In genomic region chr12:24730461-24730896, GRCh38 we compare ENCODE assay signal across 12 cellular contexts.
DNase-seq lines count a peak whose midpoint lies in the region; ATAC-seq lines count a peak whose summit lies in the region.
"Had no signal": no experiment of that assay in that cellular context is flagged by ENCODE, and none has a peak within 500 bp of the region (broad histone marks: within the 10 kb centered on the region; RNA-seq: fewer than 3 reads in every experiment).

No MANE protein-coding gene starts in this region.

- ATAC-seq in GM21786 (IDR thresholded peaks at IDR 0.05; ENCODE audit: unreplicated experiment) (peak; percentile 35), HG03432 (IDR thresholded peaks at IDR 0.05; ENCODE audit: unreplicated experiment) (peak; percentile 68), HG03108 (IDR thresholded peaks at IDR 0.05; ENCODE audit: unreplicated experiment) (no peak)
- peak; percentile 65 for ATAC-seq in stimulated activated naive CD8-positive, alpha-beta T cell treated with anti-CD3 and anti-CD28 coated beads, Interleukin-15, amount 100 ng/mL, for 72 hours
- ATAC-seq: GM23338 had no signal

- H3K9me3 Mint-ChIP-seq in stimulated activated naive CD8-positive, alpha-beta T cell treated with anti-CD3 and anti-CD28 coated beads, Interleukin-15, amount 100 ng/mL, for 72 hours, result peaks cover 0 to 3% of the 10 kb centered on the region in 2 donors
- H3K9me3 Mint-ChIP-seq: GM23338 had no signal

- peaks cover 10% of the 10 kb centered on the region for H3K27me3 Mint-ChIP-seq in stimulated activated naive CD8-positive, alpha-beta T cell treated with anti-CD3 and anti-CD28 coated beads, Interleukin-15, amount 100 ng/mL, for 72 hours

- peak; percentile 26 for DNase-seq in stimulated activated CD4-positive, alpha-beta T cell treated with anti-CD3 and anti-CD28 coated beads, Interleukin-1b, Interleukin-23, amount 100 ng/mL, for 48 hours
- DNase-seq in stimulated activated CD4-positive, alpha-beta T cell treated with anti-CD3 and anti-CD28 coated beads, Interleukin-4, amount 100 ng/mL, for 24 hours, result no peak
- no peak for DNase-seq in stimulated activated naive CD8-positive, alpha-beta T cell treated with anti-CD3 and anti-CD28 coated beads, Interleukin-15, amount 100 ng/mL, for 72 hours
- no peak for DNase-seq in HUDEP-2 (lab: John Stamatoyannopoulos, UW; ENCODE audit: unreplicated experiment in 76 of 76)
- DNase-seq in SIG-M5 (lab: John Stamatoyannopoulos, UW), result no peak
- DNase-seq: glutamatergic neuron; NCI-H2171; stimulated activated CD4-positive, alpha-beta T cell treated with anti-CD3 and anti-CD28 coated beads, Interleukin-4, amount 100 ng/mL, for 1 hour had no signal

- no peak overlapping the region for H3K27ac Mint-ChIP-seq in stimulated activated naive CD8-positive, alpha-beta T cell treated with anti-CD3 and anti-CD28 coated beads, Interleukin-15, amount 100 ng/mL, for 72 hours
- H3K27ac Mint-ChIP-seq: GM23338 had no signal

- no peak overlapping the region for H3K4me3 Mint-ChIP-seq in stimulated activated naive CD8-positive, alpha-beta T cell treated with anti-CD3 and anti-CD28 coated beads, Interleukin-15, amount 100 ng/mL, for 72 hours
- H3K4me3 Mint-ChIP-seq: GM23338 had no signal

- peaks cover 15% of the 10 kb centered on the region for H3K4me1 Mint-ChIP-seq in stimulated activated naive CD8-positive, alpha-beta T cell treated with anti-CD3 and anti-CD28 coated beads, Interleukin-15, amount 100 ng/mL, for 72 hours
- H3K4me1 Mint-ChIP-seq: GM23338 had no signal
